Comparison of ENCODE assay signal across 17 cellular contexts in the genomic region with DNA sequence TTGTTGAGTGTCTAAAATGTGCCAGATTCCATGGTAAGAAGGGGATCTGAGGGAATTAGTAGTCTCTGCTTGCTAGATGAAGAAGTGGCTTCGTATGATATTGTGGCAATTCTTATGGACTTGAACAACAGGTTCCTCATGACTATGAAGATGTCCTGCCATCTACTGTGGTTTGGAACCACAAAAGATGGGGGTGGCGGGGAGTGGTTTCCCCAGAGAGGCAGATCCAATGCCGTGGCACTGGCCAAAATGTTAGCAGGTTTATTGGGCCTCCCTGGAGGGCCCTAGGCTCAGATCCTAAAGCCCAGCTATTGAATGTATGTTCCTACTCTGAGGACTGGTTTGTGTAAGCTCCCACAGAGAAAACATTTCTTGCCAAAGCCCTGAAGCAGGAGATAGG.
A peak's percentile ranks its signal among the peaks of the same experiment; 100 is the strongest.
DNase-seq lines count a peak whose midpoint lies in the region; ATAC-seq and TF ChIP-seq lines count a peak whose summit lies in the region.
"Had no signal": no experiment of that assay in that cellular context is flagged by ENCODE, and none has a peak within 500 bp of the region (broad histone marks: within the 10 kb centered on the region; RNA-seq: fewer than 3 reads in every experiment).

No MANE protein-coding gene starts in this region.

- DNase-seq in NB4 (ENCODE audit: low read depth): peak; percentile 45
- no peak for DNase-seq in nephron progenitor cell
- no peak for DNase-seq in stimulated activated naive CD8-positive, alpha-beta T cell treated with anti-CD3 and anti-CD28 coated beads, Interleukin-15, Interleukin-2, amounts not matched to agents 100 U/mL and 50 U/mL, for 24 hours
- DNase-seq: ACHN; BE2C; C1 segment of cervical spinal cord; CD4-positive, CD25-positive, alpha-beta regulatory T cell; CD8-positive, alpha-beta memory T cell; COR-L47; GDM1; HCEC 1CT had no signal

- no peak overlapping the region for H3K4me3 Mint-ChIP-seq in dendritic cell treated with granulocyte-macrophage colony-stimulating factor and Interleukin-4, amounts not matched to agents 40 ng/mL and 50 ng/mL, for 4 days
- H3K4me3 Mint-ChIP-seq in nephron progenitor cell: no peak overlapping the region
- H3K4me3 Mint-ChIP-seq: CD4-positive, CD25-positive, alpha-beta regulatory T cell; CD8-positive, alpha-beta memory T cell; GM23338; IgD-negative memory B cell had no signal

- ATAC-seq in stimulated activated naive CD8-positive, alpha-beta T cell treated with anti-CD3 and anti-CD28 coated beads, Interleukin-15, Interleukin-2, amounts not matched to agents 100 U/mL and 50 U/mL, for 24 hours: no peak
- ATAC-seq in HG03378 (IDR thresholded peaks at IDR 0.05; ENCODE audit: unreplicated experiment): no peak
- no peak for ATAC-seq in HG02759 (IDR thresholded peaks at IDR 0.05; ENCODE audit: unreplicated experiment)
- ATAC-seq: GM23338, HepG2 had no signal

- H3K27ac Mint-ChIP-seq in dendritic cell treated with granulocyte-macrophage colony-stimulating factor and Interleukin-4, amounts not matched to agents 40 ng/mL and 50 ng/mL, for 4 days: peak overlapping the region; percentile 21
- peak overlapping the region; percentile 57 for H3K27ac Mint-ChIP-seq in nephron progenitor cell
- H3K27ac Mint-ChIP-seq: CD4-positive, CD25-positive, alpha-beta regulatory T cell; CD8-positive, alpha-beta memory T cell; GM23338; IgD-negative memory B cell had no signal

- no peak overlapping the region for H3K4me3 ChIP-seq in NB4 (ENCODE audit: low read depth, low read length)
- H3K4me3 ChIP-seq: GM23338 had no signal

- no peak for TF ChIP-seq CTCF in NB4 (IDR thresholded peaks at IDR 0.05; ENCODE audit: low read depth, low read length)
- TF ChIP-seq CTCF in nephron progenitor cell (IDR thresholded peaks at IDR 0.05): no peak

- H3K4me1 Mint-ChIP-seq in dendritic cell treated with granulocyte-macrophage colony-stimulating factor and Interleukin-4, amounts not matched to agents 40 ng/mL and 50 ng/mL, for 4 days (ENCODE audit: low read depth): peaks cover 31% of the 10 kb centered on the region
- H3K4me1 Mint-ChIP-seq in nephron progenitor cell: no peaks in the 10 kb centered on the region
- H3K4me1 Mint-ChIP-seq: CD4-positive, CD25-positive, alpha-beta regulatory T cell; CD8-positive, alpha-beta memory T cell; IgD-negative memory B cell had no signal

- peaks cover 8% of the 10 kb centered on the region for H3K9me3 Mint-ChIP-seq in dendritic cell treated with granulocyte-macrophage colony-stimulating factor and Interleukin-4, amounts not matched to agents 40 ng/mL and 50 ng/mL, for 4 days
- no peaks in the 10 kb centered on the region for H3K9me3 Mint-ChIP-seq in nephron progenitor cell
- H3K9me3 Mint-ChIP-seq: CD8-positive, alpha-beta memory T cell; GM23338 had no signal

- no peaks in the 10 kb centered on the region for H3K36me3 Mint-ChIP-seq in dendritic cell treated with granulocyte-macrophage colony-stimulating factor and Interleukin-4, amounts not matched to agents 40 ng/mL and 50 ng/mL, for 4 days (ENCODE audit: low read depth)
- H3K36me3 Mint-ChIP-seq in nephron progenitor cell (ENCODE audit: low read depth): no peaks in the 10 kb centered on the region
- H3K36me3 Mint-ChIP-seq: CD4-positive, CD25-positive, alpha-beta regulatory T cell; CD8-positive, alpha-beta memory T cell; IgD-negative memory B cell had no signal

- no peak for TF ChIP-seq POLR2A in NB4 (IDR thresholded peaks at IDR 0.05; ENCODE audit: extremely low read depth, insufficient read length)

- no peaks in the 10 kb centered on the region for H3K27me3 Mint-ChIP-seq in dendritic cell treated with granulocyte-macrophage colony-stimulating factor and Interleukin-4, amounts not matched to agents 40 ng/mL and 50 ng/mL, for 4 days
- peaks cover 3% of the 10 kb centered on the region for H3K27me3 Mint-ChIP-seq in nephron progenitor cell (ENCODE audit: low read depth, poor library complexity)

- intact Hi-C loops in dendritic cell treated with granulocyte-macrophage colony-stimulating factor and Interleukin-4, amounts not matched to agents 40 ng/mL and 50 ng/mL, for 4 days (cut with micrococcal nuclease): no loop called here
